ENCODE assay signal across 3 cellular contexts in genomic region chr18:24344509-24344908, GRCh38.
"Had no signal": no experiment of that assay in that cellular context is flagged by ENCODE, and none has a peak within 500 bp of the region (broad histone marks: within the 10 kb centered on the region; RNA-seq: fewer than 3 reads in every experiment).

No MANE protein-coding gene starts in this region.

- DNase-seq: GDM1, GF-D8 had no signal

- ATAC-seq: GM12878 had no signal

- H3K4me3 ChIP-seq: GM12878 had no signal
